ENCODE assay signal across 10 cellular contexts in the genomic region with DNA sequence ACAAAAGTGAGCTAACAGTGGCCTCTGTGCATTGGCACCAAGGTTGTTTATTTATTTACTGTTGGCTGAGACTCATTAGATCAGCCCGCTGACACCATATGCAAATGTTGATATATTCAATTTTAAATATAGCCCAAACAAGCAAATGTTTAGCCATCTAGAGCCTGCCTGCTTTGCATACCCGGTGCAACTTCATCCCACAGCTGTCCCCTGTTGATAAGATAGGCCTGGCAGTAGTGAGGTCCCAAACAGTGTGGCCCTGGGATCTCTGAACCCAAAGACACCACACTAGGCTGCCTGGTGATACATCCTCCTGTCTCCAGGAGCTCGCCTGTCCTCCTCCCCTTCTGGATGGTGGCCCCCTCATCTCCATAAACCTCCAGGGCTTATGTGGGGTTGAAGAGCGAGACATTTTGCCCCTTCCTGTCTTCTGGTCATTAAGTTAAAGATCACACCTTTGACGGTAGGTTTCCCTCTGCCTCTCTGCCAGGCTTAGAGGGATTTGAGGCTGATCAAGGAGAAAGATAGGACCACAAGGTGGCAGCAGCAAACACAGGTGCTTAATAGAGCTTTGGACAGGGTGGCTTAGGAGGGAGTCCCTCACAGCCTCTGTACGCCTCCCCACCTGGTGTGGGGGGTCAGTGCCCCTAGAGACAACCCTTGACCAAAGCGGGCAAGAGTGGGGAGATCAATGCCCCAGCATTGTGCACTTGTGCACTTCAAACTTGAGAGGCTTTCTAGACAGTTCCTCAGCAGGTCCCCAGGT. TPM values are rescaled to one million over a fixed set of nuclear protein-coding genes. Genes with fewer than 3 reads are reported as not detected.
DNase-seq lines count a peak whose midpoint lies in the region; ATAC-seq and TF ChIP-seq lines count a peak whose summit lies in the region.
"Had no signal": no experiment of that assay in that cellular context is flagged by ENCODE, and none has a peak within 500 bp of the region (broad histone marks: within the 10 kb centered on the region; RNA-seq: fewer than 3 reads in every experiment).

No MANE protein-coding gene starts in this region.

- TF ChIP-seq CTCF in right lobe of liver (IDR thresholded peaks at IDR 0.05), result peak; percentile 48 to 69 (median 59)

- ATAC-seq in GM21423 (IDR thresholded peaks at IDR 0.05; ENCODE audit: unreplicated experiment) (peak; percentile 46), right lobe of liver (peak; percentile 88 to 93 (median 91)), HG02973 (IDR thresholded peaks at IDR 0.05; ENCODE audit: unreplicated experiment) (no peak)
- no peak for ATAC-seq in activated naive CD8-positive, alpha-beta T cell treated with anti-CD3 and anti-CD28 coated beads, Interleukin-2, amount 50 U/mL, for 24 hours

- no peak for TF ChIP-seq POLR2A in right lobe of liver (IDR thresholded peaks at IDR 0.05)

- 29% methylated on average over 4 of the region's 7 CpGs for WGBS in right lobe of liver (ENCODE audit: insufficient coverage, low coverage, low lambda C conversion rate, missing lambda C conversion rate)

- no peaks in the 10 kb centered on the region for H3K4me1 ChIP-seq in right lobe of liver
- H3K4me1 ChIP-seq: SJCRH30 had no signal

- H3K27me3 Mint-ChIP-seq in activated naive CD8-positive, alpha-beta T cell treated with anti-CD3 and anti-CD28 coated beads, Interleukin-2, amount 50 U/mL, for 24 hours, result peaks cover 13% of the 10 kb centered on the region

- intact Hi-C loops in right lobe of liver (cut with DNase I), result loop anchor here (5.0 to 10.0 kb wide), 2 partner anchors 136 to 139 kb away; no protein-coding TSS in a partner anchor
- intact Hi-C loops in posterior cingulate gyrus (cut with DNase I), result no loop called here

- H3K36me3 Mint-ChIP-seq in activated naive CD8-positive, alpha-beta T cell treated with anti-CD3 and anti-CD28 coated beads, Interleukin-2, amount 50 U/mL, for 24 hours (ENCODE audit: low read depth), result peaks cover 2% of the 10 kb centered on the region

- no peaks in the 10 kb centered on the region for H3K9me3 ChIP-seq in right lobe of liver
- H3K9me3 ChIP-seq: SJCRH30 had no signal

- no peak overlapping the region for H3K4me3 ChIP-seq in right lobe of liver
- H3K4me3 ChIP-seq: SJCRH30 had no signal

- DNase-seq in EL (peak; percentile 14), NCI-H460 (ENCODE audit: extremely low read depth, low read depth) (peak; percentile 35), right lobe of liver (peak in 1 of 3 donors; percentile 53), GDM1 (lab: John Stamatoyannopoulos, UW) (no peak), posterior cingulate gyrus (no peak)
- DNase-seq in activated naive CD8-positive, alpha-beta T cell treated with anti-CD3 and anti-CD28 coated beads, Interleukin-2, amount 50 U/mL, for 24 hours, result peak; percentile 17
- DNase-seq: left cardiac atrium had no signal

- H3K27ac ChIP-seq in right lobe of liver, result no peak overlapping the region
- H3K27ac ChIP-seq: SJCRH30 had no signal

- H3K27ac Mint-ChIP-seq in activated naive CD8-positive, alpha-beta T cell treated with anti-CD3 and anti-CD28 coated beads, Interleukin-2, amount 50 U/mL, for 24 hours, result no peak overlapping the region

- no peaks in the 10 kb centered on the region for H3K4me1 Mint-ChIP-seq in activated naive CD8-positive, alpha-beta T cell treated with anti-CD3 and anti-CD28 coated beads, Interleukin-2, amount 50 U/mL, for 24 hours

- no peak overlapping the region for H3K4me3 Mint-ChIP-seq in activated naive CD8-positive, alpha-beta T cell treated with anti-CD3 and anti-CD28 coated beads, Interleukin-2, amount 50 U/mL, for 24 hours

- H3K36me3 ChIP-seq in right lobe of liver, result no peaks in the 10 kb centered on the region
- H3K36me3 ChIP-seq: SJCRH30 had no signal

- H3K9me3 Mint-ChIP-seq in activated naive CD8-positive, alpha-beta T cell treated with anti-CD3 and anti-CD28 coated beads, Interleukin-2, amount 50 U/mL, for 24 hours, result peaks cover 4% of the 10 kb centered on the region

- H3K27me3 ChIP-seq in right lobe of liver, result no peaks in the 10 kb centered on the region
- H3K27me3 ChIP-seq: SJCRH30 had no signal

RNA-seq across cellular contexts. Expression of a gene that starts 23.7 kb away (rescaled TPM):
- 25.0 and 26.2 TPM in 2 replicates for total RNA-seq in NCI-H460 (2014; rRNA removed; shearing (Covaris generic))
- polyA plus RNA-seq in NCI-H460 (2014; cell fraction: nucleus; rRNA removed), result 27.2 and 29.4 TPM in 2 replicates
- 10 to 100 TPM; 13.4 to 25.1 (median 16.6) TPM for total RNA-seq in right lobe of liver

RNA-seq across cellular contexts. Expression of a gene that starts 47.7 kb away (rescaled TPM):
- total RNA-seq in NCI-H460 (2014; rRNA removed; shearing (Covaris generic)), result 0.35 and 0.84 TPM in 2 replicates
- polyA plus RNA-seq in NCI-H460 (2014; cell fraction: nucleus; rRNA removed), result 0.13 TPM in 1 of 2 replicates, not detected in the other
- under 1 TPM in 3 of 6 experiments, not detected in 3; 0.13 to 0.17 (median 0.14) TPM for total RNA-seq in right lobe of liver
- total RNA-seq: SJCRH30 had no signal

Comparison
In these comparisons a context has a peak if more than half of its experiments do, and no peak if none do; other contexts are left out.
1. DNase-seq: peak in EL (single experiment), NCI-H460 (single experiment) and activated naive CD8-positive, alpha-beta T cell treated with anti-CD3 and anti-CD28 coated beads, Interleukin-2, amount 50 U/mL, for 24 hours (single experiment); none in GDM1 (single experiment) and posterior cingulate gyrus (0 of 10).
2. ATAC-seq: peak in GM21423 (single experiment) and right lobe of liver (4 of 4); none in activated naive CD8-positive, alpha-beta T cell treated with anti-CD3 and anti-CD28 coated beads, Interleukin-2, amount 50 U/mL, for 24 hours (single experiment) and HG02973 (single experiment).